33 cellular contexts compared by ENCODE assay signal in the genomic region with DNA sequence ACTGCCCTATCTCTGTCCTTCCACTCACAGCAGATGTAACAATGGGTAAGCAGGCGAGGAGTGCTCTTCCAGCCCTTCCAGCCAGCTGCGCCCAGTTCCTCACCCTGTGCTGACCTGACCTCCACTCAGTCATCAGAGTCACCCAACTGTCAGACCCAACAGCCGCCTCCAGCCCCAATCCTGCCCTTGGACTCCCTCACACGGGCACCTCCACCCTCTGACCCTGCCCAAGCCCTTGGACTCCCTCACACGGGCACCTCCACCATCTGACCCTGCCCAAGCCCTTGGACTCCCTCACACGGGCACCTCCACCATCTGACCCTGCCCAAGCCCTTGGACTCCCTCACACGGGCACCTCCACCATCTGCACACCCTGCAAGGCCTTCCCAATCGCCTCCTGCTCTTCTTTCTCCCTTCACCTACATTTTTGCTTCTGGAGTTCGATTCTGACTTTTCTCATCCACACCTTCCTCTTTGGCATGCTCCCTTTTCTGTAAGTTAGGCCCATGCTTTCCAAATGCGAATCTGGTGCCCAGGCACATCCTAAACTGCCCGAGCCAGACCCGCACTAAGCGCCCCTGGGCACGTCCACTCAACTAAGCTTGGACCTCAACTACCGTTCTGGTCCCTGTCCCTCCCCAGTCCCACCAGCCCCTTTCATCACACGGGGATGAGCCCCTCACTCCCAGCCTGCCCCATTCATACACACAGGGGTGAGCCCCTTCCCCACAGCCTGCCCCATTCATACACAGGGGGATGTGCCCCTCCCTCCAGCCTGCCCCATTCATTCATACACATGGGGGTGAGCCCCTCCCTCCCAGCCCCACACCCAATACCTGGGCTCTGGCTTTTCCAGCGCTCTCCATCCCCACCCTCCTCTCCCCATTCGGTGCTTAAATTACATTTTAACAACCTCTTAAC. TPM values are rescaled to one million over a fixed set of nuclear protein-coding genes. Genes with fewer than 3 reads are reported as not detected.
DNase-seq lines count a peak whose midpoint lies in the region; ATAC-seq, FAIRE-seq and TF ChIP-seq lines count a peak whose summit lies in the region.
"Had no signal": no experiment of that assay in that cellular context is flagged by ENCODE, and none has a peak within 500 bp of the region (broad histone marks: within the 10 kb centered on the region; RNA-seq: fewer than 3 reads in every experiment).

No MANE protein-coding gene starts in this region.

- no peak for DNase-seq in activated naive CD4-positive, alpha-beta T cell treated with anti-CD3 and anti-CD28 coated beads, Interleukin-2, amount 50 U/mL, for 72 hours (ENCODE audit: low spot score in 2 of 2)
- DNase-seq in activated naive CD4-positive, alpha-beta T cell (lab: John Stamatoyannopoulos, UW) = no peak
- DNase-seq in mesendoderm (no peak), upper lobe of right lung (no peak), SW 1271 (lab: John Stamatoyannopoulos, UW) (no peak), D721Med (ENCODE audit: insufficient read length, low spot score) (no peak)
- DNase-seq: activated CD4-positive, alpha-beta T cell treated with anti-CD3 and anti-CD28 coated beads for 4 hours; activated gamma-delta T cell; activated T-cell treated with anti-CD3 and anti-CD28 coated beads, Interleukin-2, amount 50 U/mL, for 24 hours; caudate nucleus; cortex of kidney; DMS153; HCEC 1CT; heart left ventricle; left ventricle myocardium inferior; NCI-H146; NCI-H446; NCI-H82; nucleus accumbens; psoas muscle; SHP77 treated with DMSO at 0.1 percent for 48 hours; sigmoid colon; stimulated activated CD4-positive, alpha-beta T cell treated with anti-CD3 and anti-CD28 coated beads, Interleukin-12 subunit alpha, Interleukin-12 subunit beta, amount 100 ng/mL, for 4 hours; stimulated activated CD4-positive, alpha-beta T cell treated with anti-CD3 and anti-CD28 coated beads, Interleukin-2, amount 100 ng/mL, for 48 hours; substantia nigra; T1000 had no signal

- no peaks in the 10 kb centered on the region for H3K36me3 Mint-ChIP-seq in activated naive CD4-positive, alpha-beta T cell treated with anti-CD3 and anti-CD28 coated beads, Interleukin-2, amount 50 U/mL, for 72 hours

- H3K9me3 ChIP-seq in Loucy (ENCODE audit: insufficient read depth, low read depth, low read length) (no peaks in the 10 kb centered on the region), upper lobe of right lung (no peaks in the 10 kb centered on the region)
- H3K9me3 ChIP-seq: heart left ventricle, left ventricle myocardium inferior, psoas muscle, sigmoid colon had no signal

- H3K56ac ChIP-seq in mesendoderm (ENCODE audit: low read length) = peak overlapping the region; percentile 15

- H3K9ac ChIP-seq in Loucy (ENCODE audit: low read depth, low read length, poor library complexity, severe bottlenecking) = peak overlapping the region; percentile 36
- no peak overlapping the region for H3K9ac ChIP-seq in mesendoderm (ENCODE audit: low read length)

- H3K18ac ChIP-seq in mesendoderm (ENCODE audit: low read length) = no peak overlapping the region

- H2BK15ac ChIP-seq in mesendoderm (replicated peaks; ENCODE audit: low read depth) = no peak overlapping the region

- no peak for ATAC-seq in activated naive CD4-positive, alpha-beta T cell treated with anti-CD3 and anti-CD28 coated beads, Interleukin-2, amount 50 U/mL, for 72 hours
- ATAC-seq in upper lobe of right lung = peak; percentile 24
- no peak for ATAC-seq in GM19324 (IDR thresholded peaks at IDR 0.05; ENCODE audit: low FRiP score, unreplicated experiment)
- ATAC-seq: psoas muscle had no signal

- H2BK5ac ChIP-seq in mesendoderm (ENCODE audit: low read length) = no peak overlapping the region

- FAIRE-seq in D721Med (lab: Jason Lieb, UNC) = no peak
- FAIRE-seq: A204.1, keratinocyte, RCC 7860 had no signal

- no peak overlapping the region for H2AK5ac ChIP-seq in mesendoderm (ENCODE audit: low read length)

- intact Hi-C loops in upper lobe of right lung (cut with DNase I) = no loop called here

- H4K5ac ChIP-seq in mesendoderm (ENCODE audit: low read length) = no peak overlapping the region

- no CpG with 5 or more reads among the region's 18 CpGs for WGBS in mesendoderm (ENCODE audit: extremely low coverage, insufficient coverage, low lambda C conversion rate)

- H3K9me2 ChIP-seq in Loucy (replicated peaks; ENCODE audit: low read depth, low read length) = no peaks in the 10 kb centered on the region

- H3K79me2 ChIP-seq in Loucy (ENCODE audit: insufficient read depth, low read length) (peaks cover 80% of the 10 kb centered on the region; the same call in 1 of the 2 replicates), mesendoderm (ENCODE audit: control insufficient read depth, insufficient read depth, low read length) (peaks cover 8% of the 10 kb centered on the region)

- H3K79me1 ChIP-seq in mesendoderm (ENCODE audit: low read length) = peaks cover 16% of the 10 kb centered on the region

- H3K4me1 ChIP-seq in Loucy (ENCODE audit: insufficient read depth, low read length, poor library complexity, severe bottlenecking) (peaks cover 20% of the 10 kb centered on the region), mesendoderm (ENCODE audit: control insufficient read depth, low read depth, low read length) (no peaks in the 10 kb centered on the region), upper lobe of right lung (no peaks in the 10 kb centered on the region)
- H3K4me1 ChIP-seq: psoas muscle, sigmoid colon had no signal

- H3K4me2 ChIP-seq in Loucy (ENCODE audit: low read depth, low read length, poor library complexity, severe bottlenecking) = no peak overlapping the region
- no peak overlapping the region for H3K4me2 ChIP-seq in mesendoderm (ENCODE audit: low read length)

- H3K27ac ChIP-seq in mesendoderm (ENCODE audit: low read depth, low read length) = no peak overlapping the region
- no peak overlapping the region for H3K27ac ChIP-seq in upper lobe of right lung
- H3K27ac ChIP-seq: heart left ventricle, left ventricle myocardium inferior, psoas muscle, sigmoid colon, VCaP had no signal

- no peaks in the 10 kb centered on the region for H3F3A ChIP-seq in Loucy (ENCODE audit: low read depth)

- H3K36me3 ChIP-seq in Loucy (ENCODE audit: insufficient read depth, low read length) (no peaks in the 10 kb centered on the region), mesendoderm (ENCODE audit: control insufficient read depth, insufficient read depth, low read length) (no peaks in the 10 kb centered on the region), upper lobe of right lung (no peaks in the 10 kb centered on the region)
- H3K36me3 ChIP-seq: heart left ventricle, left ventricle myocardium inferior, sigmoid colon had no signal

- H4K20me1 ChIP-seq in Loucy (ENCODE audit: insufficient read depth, low read length, poor library complexity, severe bottlenecking) = peaks cover 12% of the 10 kb centered on the region

- TF ChIP-seq CTCF in Loucy (conservative IDR thresholded peaks at IDR 0.05; ENCODE audit: low read length) (no peak), upper lobe of right lung (IDR thresholded peaks at IDR 0.05) (no peak), D721Med (IDR thresholded peaks at IDR 0.05; ENCODE audit: insufficient read depth, missing control alignments) (no peak)

- no peak overlapping the region for H3K23ac ChIP-seq in mesendoderm (ENCODE audit: low read length)

- H3K4me3 ChIP-seq in Loucy (ENCODE audit: low read length, poor library complexity, severe bottlenecking) = no peak overlapping the region
- no peak overlapping the region for H3K4me3 ChIP-seq in mesendoderm (ENCODE audit: low read length)
- H3K4me3 ChIP-seq in upper lobe of right lung = no peak overlapping the region
- H3K4me3 ChIP-seq: heart left ventricle, left ventricle myocardium inferior, psoas muscle, sigmoid colon had no signal

- H3K4ac ChIP-seq in mesendoderm (ENCODE audit: low read depth, low read length) = no peak overlapping the region

- H3K9me3 Mint-ChIP-seq in activated naive CD4-positive, alpha-beta T cell treated with anti-CD3 and anti-CD28 coated beads, Interleukin-2, amount 50 U/mL, for 72 hours = no peaks in the 10 kb centered on the region
- H3K9me3 Mint-ChIP-seq: activated T-cell treated with anti-CD3 and anti-CD28 coated beads, Interleukin-2, amount 50 U/mL, for 24 hours; type B pancreatic cell had no signal

- no peak overlapping the region for H2BK120ac ChIP-seq in mesendoderm (ENCODE audit: low read depth, low read length)

- no peak overlapping the region for H2AFZ ChIP-seq in Loucy (ENCODE audit: low read length)

- H3K27me3 ChIP-seq in Loucy (ENCODE audit: insufficient read depth, low read length, poor library complexity, severe bottlenecking) (no peaks in the 10 kb centered on the region), mesendoderm (ENCODE audit: insufficient read depth, low read length, poor library complexity) (no peaks in the 10 kb centered on the region), upper lobe of right lung (no peaks in the 10 kb centered on the region)
- H3K27me3 ChIP-seq: heart left ventricle, sigmoid colon had no signal

- H4K8ac ChIP-seq in mesendoderm (ENCODE audit: low read depth, low read length) = no peak overlapping the region

- H3K27ac Mint-ChIP-seq in activated naive CD4-positive, alpha-beta T cell treated with anti-CD3 and anti-CD28 coated beads, Interleukin-2, amount 50 U/mL, for 72 hours = peak overlapping the region; percentile 63 to 66
- H3K27ac Mint-ChIP-seq: activated T-cell treated with anti-CD3 and anti-CD28 coated beads, Interleukin-2, amount 50 U/mL, for 24 hours had no signal

RNA-seq across cellular contexts. Expression of a gene that starts 15.8 kb away (rescaled TPM):
- 10 to 100 TPM; 28.0 to 43.6 TPM for total RNA-seq in activated naive CD4-positive, alpha-beta T cell treated with anti-CD3 and anti-CD28 coated beads, Interleukin-2, amount 50 U/mL, for 72 hours
- polyA plus RNA-seq in mesendoderm (2013, experiment 1 of 2) = 14.6 TPM
- polyA plus RNA-seq in mesendoderm (2013, experiment 2 of 2) = 16.5 TPM
- total RNA-seq in upper lobe of right lung = 16.6 TPM

RNA-seq across cellular contexts. Expression of a gene that starts 17.7 kb away (rescaled TPM):
- total RNA-seq in activated naive CD4-positive, alpha-beta T cell treated with anti-CD3 and anti-CD28 coated beads, Interleukin-2, amount 50 U/mL, for 72 hours = 10 to 100 TPM; 53.9 to 71.4 TPM
- 38.6 TPM for polyA plus RNA-seq in mesendoderm (2013, experiment 1 of 2)
- 40.7 TPM for polyA plus RNA-seq in mesendoderm (2013, experiment 2 of 2)
- total RNA-seq in upper lobe of right lung = 89.8 TPM
